17 cellular contexts compared by ENCODE assay signal in the genomic region with DNA sequence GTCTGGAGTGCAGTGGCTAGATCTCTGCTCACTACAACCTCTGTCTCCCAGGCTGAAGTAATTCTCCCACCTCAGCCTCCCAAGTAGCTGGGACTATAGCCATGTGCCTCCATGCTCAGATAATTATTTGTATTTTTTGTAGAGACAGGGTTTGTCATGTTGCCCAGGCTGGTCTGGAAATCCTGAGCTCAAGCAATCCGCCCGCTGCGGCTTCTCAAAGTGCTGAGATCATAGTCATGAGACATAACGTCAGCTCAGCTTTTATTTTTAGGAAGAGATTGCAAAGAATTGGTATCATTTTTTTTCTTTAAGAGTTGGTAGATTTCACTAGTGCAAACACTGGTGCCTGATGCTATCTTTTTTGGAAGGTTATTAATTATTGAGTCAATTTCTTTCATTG.
A peak's percentile ranks its signal among the peaks of the same experiment; 100 is the strongest.
DNase-seq lines count a peak whose midpoint lies in the region; ATAC-seq and TF ChIP-seq lines count a peak whose summit lies in the region.
"Had no signal": no experiment of that assay in that cellular context is flagged by ENCODE, and none has a peak within 500 bp of the region (broad histone marks: within the 10 kb centered on the region; RNA-seq: fewer than 3 reads in every experiment).

No MANE protein-coding gene starts in this region.

- no peak for TF ChIP-seq CTCF in hepatocyte (IDR thresholded peaks at IDR 0.05; ENCODE audit: poor library complexity)

- no peak overlapping the region for H2AFZ ChIP-seq in hepatocyte
- H2AFZ ChIP-seq: GM23248 had no signal

- H3K27me3 ChIP-seq in hepatocyte: no peaks in the 10 kb centered on the region
- H3K27me3 ChIP-seq: BE2C had no signal

- no peak overlapping the region for H3K4me2 ChIP-seq in hepatocyte

- H3K4me3 ChIP-seq in hepatocyte: no peak overlapping the region
- H3K4me3 ChIP-seq: GM23248, HAP-1 had no signal

- no peak overlapping the region for H3K27ac ChIP-seq in hepatocyte
- H3K27ac ChIP-seq: GM23248 had no signal

- 88% methylated on average over 4 of the region's 4 CpGs for WGBS in hepatocyte (ENCODE audit: low lambda C conversion rate, missing lambda C conversion rate)

- no peaks in the 10 kb centered on the region for H3K9me2 ChIP-seq in hepatocyte (replicated peaks; ENCODE audit: insufficient read depth)

- H3K79me2 ChIP-seq in hepatocyte: no peaks in the 10 kb centered on the region

- no peaks in the 10 kb centered on the region for H3K4me1 ChIP-seq in hepatocyte (ENCODE audit: insufficient read depth)
- H3K4me1 ChIP-seq: BE2C, HAP-1 had no signal

- no peaks in the 10 kb centered on the region for H3K9me3 ChIP-seq in hepatocyte (ENCODE audit: low read depth)
- H3K9me3 ChIP-seq: BE2C, HAP-1 had no signal

- peak; percentile 25 for DNase-seq in OCI-M1 (lab: John Stamatoyannopoulos, UW)
- peak; percentile 45 for DNase-seq in RPMI8226
- DNase-seq in hepatocyte (ENCODE audit: low spot score): peak; percentile 13
- DNase-seq in putamen (ENCODE audit: low spot score): peak; percentile 8
- no peak for DNase-seq in SIG-M5 (lab: John Stamatoyannopoulos, UW)
- DNase-seq in cerebellum (ENCODE audit: low spot score): no peak
- DNase-seq: ACHN; BE2C; C1 segment of cervical spinal cord; CD4-positive, CD25-positive, alpha-beta regulatory T cell; CD8-positive, alpha-beta memory T cell; COR-L47; DMS 273 treated with DMSO at 0.1 percent for 48 hours; DMS53; GM23248 had no signal

- no peaks in the 10 kb centered on the region for H4K20me1 ChIP-seq in hepatocyte (ENCODE audit: insufficient read depth, poor library complexity, severe bottlenecking)

- ATAC-seq in GM21423 (IDR thresholded peaks at IDR 0.05; ENCODE audit: unreplicated experiment): no peak

- no peaks in the 10 kb centered on the region for H3K36me3 ChIP-seq in hepatocyte (replicated peaks; ENCODE audit: insufficient read depth, low read depth)
- H3K36me3 ChIP-seq: BE2C, HAP-1 had no signal

Comparison
In these comparisons a context has a peak if more than half of its experiments do, and no peak if none do; other contexts are left out.
1. DNase-seq: peak in OCI-M1 (single experiment), RPMI8226 (single experiment), hepatocyte (single experiment) and putamen (single experiment); none in SIG-M5 (single experiment) and cerebellum (single experiment).